In the genomic region with DNA sequence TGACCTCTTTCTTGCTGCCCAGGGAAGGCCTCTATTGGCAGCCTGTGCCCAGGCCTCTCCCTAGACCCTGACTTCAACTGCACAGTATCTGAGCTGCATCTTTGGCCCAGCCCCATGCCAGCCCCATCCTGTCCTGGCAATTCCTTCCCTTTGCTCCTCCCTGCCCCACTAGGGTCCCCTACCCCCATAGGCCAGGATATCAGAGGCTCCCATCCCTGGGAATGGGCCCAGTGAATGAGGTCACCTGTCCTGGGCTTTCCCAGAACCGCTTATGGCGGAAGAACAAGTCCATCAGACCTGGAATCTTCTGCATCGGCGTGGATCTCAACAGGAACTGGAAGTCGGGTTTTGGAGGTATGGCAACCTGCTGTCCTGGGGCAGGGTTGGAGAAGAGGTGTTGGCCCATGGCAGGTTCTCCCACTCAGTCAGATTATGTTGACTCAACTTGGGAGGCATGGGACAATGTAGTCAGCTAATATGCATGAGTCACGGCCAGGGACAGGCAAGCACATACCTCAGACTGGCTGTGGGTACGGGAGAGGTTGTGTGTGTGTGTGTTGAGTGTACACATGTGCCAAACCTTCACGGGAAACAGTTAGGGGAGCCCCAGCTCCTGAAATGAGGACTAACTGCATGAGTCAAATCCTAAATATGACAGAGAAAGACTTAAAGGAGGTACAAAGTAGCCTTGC, we compare ENCODE assay signal across 10 cellular contexts. TPM values are rescaled to one million over a fixed set of nuclear protein-coding genes. Genes with fewer than 3 reads are reported as not detected.
A peak's percentile ranks its signal among the peaks of the same experiment; 100 is the strongest.
DNase-seq lines count a peak whose midpoint lies in the region; ATAC-seq and TF ChIP-seq lines count a peak whose summit lies in the region.
"Had no signal": no experiment of that assay in that cellular context is flagged by ENCODE, and none has a peak within 500 bp of the region (broad histone marks: within the 10 kb centered on the region; RNA-seq: fewer than 3 reads in every experiment).

No MANE protein-coding gene starts in this region.

- H3K27me3 Mint-ChIP-seq in activated naive CD8-positive, alpha-beta T cell treated with anti-CD3 and anti-CD28 coated beads for 36 hours = no peaks in the 10 kb centered on the region
- H3K27me3 Mint-ChIP-seq in endothelial cell (ENCODE audit: unreplicated experiment) (no peaks in the 10 kb centered on the region), T-cell (no peaks in the 10 kb centered on the region)

- peak; percentile 53 for ATAC-seq in mucosa of descending colon
- no peak for ATAC-seq in T-cell (replicated peaks in 1 of 4)

- H3K9me3 ChIP-seq in mucosa of descending colon = peaks cover 6% of the 10 kb centered on the region
- H3K9me3 ChIP-seq: uterus had no signal

- POLR2A ChIA-PET in AG04449 (lab: Yijun Ruan, JAX) = interaction anchor here (0.9 to 1.9 kb wide), 2 partner anchors 70 to 129 kb away, joined by 3 to 6 read pairs; a partner anchor contains a TSS
- POLR2A ChIA-PET in T-cell (lab: Charles Lee) = no interaction called here

- peaks cover 12% of the 10 kb centered on the region for H3K9me3 Mint-ChIP-seq in activated naive CD8-positive, alpha-beta T cell treated with anti-CD3 and anti-CD28 coated beads for 36 hours
- H3K9me3 Mint-ChIP-seq in endothelial cell (ENCODE audit: unreplicated experiment) = peaks cover 7% of the 10 kb centered on the region
- peaks cover 11 to 15% (median 13%) of the 10 kb centered on the region in 3 donors for H3K9me3 Mint-ChIP-seq in T-cell

- no peak for TF ChIP-seq CTCF in AG04449 (IDR thresholded peaks at IDR 0.05; ENCODE audit: insufficient read depth, low read length, missing control alignments)
- no peak for TF ChIP-seq CTCF in mucosa of descending colon (IDR thresholded peaks at IDR 0.05)
- no peak for TF ChIP-seq CTCF in endothelial cell (IDR thresholded peaks at IDR 0.05; ENCODE audit: unreplicated experiment)

- peaks cover 6% of the 10 kb centered on the region for H3K36me3 Mint-ChIP-seq in activated naive CD8-positive, alpha-beta T cell treated with anti-CD3 and anti-CD28 coated beads for 36 hours
- H3K36me3 Mint-ChIP-seq in endothelial cell (ENCODE audit: low read depth, unreplicated experiment) = peaks cover 8% of the 10 kb centered on the region
- H3K36me3 Mint-ChIP-seq in T-cell = no peaks in the 10 kb centered on the region

- H3K4me3 ChIP-seq in AG04449 (ENCODE audit: low read depth, low read length) (no peak overlapping the region), mucosa of descending colon (no peak overlapping the region)
- H3K4me3 ChIP-seq: uterus had no signal

- intact Hi-C loops in mucosa of descending colon (cut with DNase I, micrococcal nuclease) = no loop called here

- peak; percentile 96 for DNase-seq in AG04449 (ENCODE audit: low read depth, low spot score)
- DNase-seq in GOT3 (lab: John Stamatoyannopoulos, UW) = peak; percentile 22
- peak; percentile 43 for DNase-seq in activated naive CD8-positive, alpha-beta T cell treated with anti-CD3 and anti-CD28 coated beads for 36 hours
- DNase-seq in mucosa of descending colon = no peak
- no peak for DNase-seq in endothelial cell (ENCODE audit: low spot score)
- DNase-seq in T-cell = no peak
- DNase-seq in SK-N-DZ (ENCODE audit: low spot score) = no peak
- DNase-seq in NCI-H1105 (lab: John Stamatoyannopoulos, UW) = no peak

- H3K4me1 ChIP-seq in mucosa of descending colon (ENCODE audit: low read depth) = peaks cover 7% of the 10 kb centered on the region
- H3K4me1 ChIP-seq: uterus had no signal

- no peak overlapping the region for H3K4me3 Mint-ChIP-seq in activated naive CD8-positive, alpha-beta T cell treated with anti-CD3 and anti-CD28 coated beads for 36 hours
- H3K4me3 Mint-ChIP-seq in endothelial cell (ENCODE audit: unreplicated experiment) = no peak overlapping the region
- H3K4me3 Mint-ChIP-seq in T-cell = no peak overlapping the region

- no peaks in the 10 kb centered on the region for H3K36me3 ChIP-seq in mucosa of descending colon (ENCODE audit: low read depth)
- H3K36me3 ChIP-seq: uterus had no signal

- peaks cover 28% of the 10 kb centered on the region for H3K4me1 Mint-ChIP-seq in activated naive CD8-positive, alpha-beta T cell treated with anti-CD3 and anti-CD28 coated beads for 36 hours
- H3K4me1 Mint-ChIP-seq in endothelial cell (ENCODE audit: unreplicated experiment) (no peaks in the 10 kb centered on the region), T-cell (peaks cover 10 to 13% (median 10%) of the 10 kb centered on the region in 3 donors)

- CTCF ChIA-PET in AG04449 (lab: Yijun Ruan, JAX) = interaction anchor here (1.2 kb wide), 1 partner anchor 86 kb away, joined by 3 read pairs; no protein-coding TSS in a partner anchor
- CTCF ChIA-PET in T-cell (lab: Charles Lee) = interaction anchor here in 1 of 2 donors (0.5 to 0.6 kb wide), 2 partner anchors 8 to 1959 kb away, joined by 3 to 8 read pairs; no protein-coding TSS in a partner anchor

- H3K27ac Mint-ChIP-seq in activated naive CD8-positive, alpha-beta T cell treated with anti-CD3 and anti-CD28 coated beads for 36 hours = no peak overlapping the region
- H3K27ac Mint-ChIP-seq in endothelial cell (ENCODE audit: unreplicated experiment) (no peak overlapping the region), T-cell (no peak overlapping the region)

RNA-seq across cellular contexts. Expression of a gene that starts 17.0 kb away (rescaled TPM):
- not detected for total RNA-seq in activated naive CD8-positive, alpha-beta T cell treated with anti-CD3 and anti-CD28 coated beads for 36 hours
- not detected for total RNA-seq in mucosa of descending colon
- total RNA-seq in endothelial cell (ENCODE audit: unreplicated experiment) = not detected
- 10 to 100 TPM in 3 of 5 donors, not detected in 2; 15.8 to 22.5 (median 16.0) TPM for total RNA-seq in T-cell
- 0.67 and 0.76 TPM in 2 replicates for polyA plus RNA-seq in SK-N-DZ (2014; cell fraction: cytosol; rRNA removed)
- 2.3 and 3.1 TPM in 2 replicates for polyA plus RNA-seq in SK-N-DZ (2014; cell fraction: nucleus; rRNA removed)
- total RNA-seq: SK-MEL-5 had no signal

RNA-seq across cellular contexts. Expression of a gene that starts 18.7 kb away (rescaled TPM):
- total RNA-seq in activated naive CD8-positive, alpha-beta T cell treated with anti-CD3 and anti-CD28 coated beads for 36 hours = 1 to 10 TPM; 3.5 to 3.6 TPM
- total RNA-seq in mucosa of descending colon (not detected), endothelial cell (ENCODE audit: unreplicated experiment) (not detected), T-cell (1 to 10 TPM in 4 of 5 donors, not detected in 1; 1.2 to 9.4 (median 4.5) TPM)
- polyA plus RNA-seq in SK-N-DZ (2014; cell fraction: cytosol; rRNA removed) = not detected in 2 replicates
- 0.20 TPM in 1 of 2 replicates, not detected in the other for polyA plus RNA-seq in SK-N-DZ (2014; cell fraction: nucleus; rRNA removed)
- total RNA-seq: SK-MEL-5, uterus had no signal

Comparison
In these comparisons a context has a peak if more than half of its experiments do, and no peak if none do; other contexts are left out.
1. DNase-seq: peak in AG04449 (single experiment), GOT3 (single experiment) and activated naive CD8-positive, alpha-beta T cell treated with anti-CD3 and anti-CD28 coated beads for 36 hours (single experiment); none in mucosa of descending colon (0 of 3), endothelial cell (single experiment), T-cell (0 of 34), SK-N-DZ (single experiment) and NCI-H1105 (single experiment).